In genomic region chr14:93105362-93105761, GRCh38 we compare ENCODE assay signal across 10 cellular contexts. TPM values are rescaled to one million over a fixed set of nuclear protein-coding genes. Genes with fewer than 3 reads are reported as not detected.
A peak's percentile ranks its signal among the peaks of the same experiment; 100 is the strongest.
DNase-seq lines count a peak whose midpoint lies in the region; ATAC-seq, FAIRE-seq and TF ChIP-seq lines count a peak whose summit lies in the region.
"Had no signal": no experiment of that assay in that cellular context is flagged by ENCODE, and none has a peak within 500 bp of the region (broad histone marks: within the 10 kb centered on the region; RNA-seq: fewer than 3 reads in every experiment).

No MANE protein-coding gene starts in this region.

- peak; percentile 21 for DNase-seq in AG04449 (ENCODE audit: low read depth, low spot score)
- DNase-seq in HTR-8/SVneo (ENCODE audit: insufficient read length, low spot score), result peak; percentile 39
- no peak for DNase-seq in activated naive CD8-positive, alpha-beta T cell treated with anti-CD3 and anti-CD28 coated beads, Interleukin-2, amount 10 ng/mL, durations not matched to agents 7 days and 5 days
- peak; percentile 60 for DNase-seq in kidney tubule cell (ENCODE audit: low spot score)
- no peak for DNase-seq in middle frontal gyrus (ENCODE audit: extremely low spot score, low spot score)
- DNase-seq in osteocyte (ENCODE audit: extremely low spot score, unreplicated experiment), result no peak
- DNase-seq: stimulated activated CD4-positive, alpha-beta T cell treated with anti-CD3 and anti-CD28 coated beads, Interleukin-15, amount 100 ng/mL, for 24 hours had no signal

- H3K27ac Mint-ChIP-seq in activated naive CD8-positive, alpha-beta T cell treated with anti-CD3 and anti-CD28 coated beads, Interleukin-2, amount 10 ng/mL, durations not matched to agents 7 days and 5 days, result peak overlapping the region; percentile 97
- no peak overlapping the region for H3K27ac Mint-ChIP-seq in osteocyte (ENCODE audit: unreplicated experiment)
- H3K27ac Mint-ChIP-seq: brain had no signal

- peaks cover 47% of the 10 kb centered on the region for H3K4me1 Mint-ChIP-seq in activated naive CD8-positive, alpha-beta T cell treated with anti-CD3 and anti-CD28 coated beads, Interleukin-2, amount 10 ng/mL, durations not matched to agents 7 days and 5 days
- peaks cover 13% of the 10 kb centered on the region for H3K4me1 Mint-ChIP-seq in osteocyte (ENCODE audit: unreplicated experiment)

- no peaks in the 10 kb centered on the region for H3K9me3 Mint-ChIP-seq in activated naive CD8-positive, alpha-beta T cell treated with anti-CD3 and anti-CD28 coated beads, Interleukin-2, amount 10 ng/mL, durations not matched to agents 7 days and 5 days
- no peaks in the 10 kb centered on the region for H3K9me3 Mint-ChIP-seq in osteocyte (ENCODE audit: unreplicated experiment)
- H3K9me3 Mint-ChIP-seq: brain had no signal

- H3K4me3 Mint-ChIP-seq in activated naive CD8-positive, alpha-beta T cell treated with anti-CD3 and anti-CD28 coated beads, Interleukin-2, amount 10 ng/mL, durations not matched to agents 7 days and 5 days, result no peak overlapping the region
- no peak overlapping the region for H3K4me3 Mint-ChIP-seq in osteocyte (ENCODE audit: unreplicated experiment)
- H3K4me3 Mint-ChIP-seq: brain had no signal

- no peak overlapping the region for H3K4me3 ChIP-seq in AG04449 (ENCODE audit: low read depth, low read length)

- FAIRE-seq in HTR-8/SVneo (lab: Jason Lieb, UNC), result no peak

- no peak for TF ChIP-seq POLR2A in GM18505 (IDR thresholded peaks at IDR 0.05; ENCODE audit: borderline replicate concordance, extremely low read depth, insufficient read depth, insufficient read length)

- ATAC-seq in activated naive CD8-positive, alpha-beta T cell treated with anti-CD3 and anti-CD28 coated beads, Interleukin-2, amount 10 ng/mL, durations not matched to agents 7 days and 5 days (ENCODE audit: low read depth), result no peak
- ATAC-seq in GM18505 (IDR thresholded peaks at IDR 0.05; ENCODE audit: unreplicated experiment) (no peak), GM18511 (IDR thresholded peaks at IDR 0.05; ENCODE audit: unreplicated experiment) (no peak)

- H3K36me3 Mint-ChIP-seq in activated naive CD8-positive, alpha-beta T cell treated with anti-CD3 and anti-CD28 coated beads, Interleukin-2, amount 10 ng/mL, durations not matched to agents 7 days and 5 days, result peaks cover 2% of the 10 kb centered on the region
- H3K36me3 Mint-ChIP-seq in osteocyte (ENCODE audit: unreplicated experiment), result no peaks in the 10 kb centered on the region
- H3K36me3 Mint-ChIP-seq: brain had no signal

- TF ChIP-seq CTCF in AG04449 (IDR thresholded peaks at IDR 0.05; ENCODE audit: insufficient read depth, low read length, missing control alignments) (no peak), osteocyte (IDR thresholded peaks at IDR 0.05) (no peak)

- H3K27me3 Mint-ChIP-seq in activated naive CD8-positive, alpha-beta T cell treated with anti-CD3 and anti-CD28 coated beads, Interleukin-2, amount 10 ng/mL, durations not matched to agents 7 days and 5 days, result no peaks in the 10 kb centered on the region
- H3K27me3 Mint-ChIP-seq in osteocyte (ENCODE audit: unreplicated experiment), result no peaks in the 10 kb centered on the region

- CTCF ChIA-PET in AG04449 (lab: Yijun Ruan, JAX), result interaction anchor here (1.5 to 17.7 kb wide), 4 partner anchors 9 to 153 kb away, joined by 3 to 326 read pairs (median 58); partner anchors contain the start of gene ITPK1

- POLR2A ChIA-PET in AG04449 (lab: Yijun Ruan, JAX), result interaction anchor here (0.6 kb wide), 1 partner anchor 1010 kb away, joined by 3 read pairs; no protein-coding TSS in a partner anchor
- POLR2A ChIA-PET in activated naive CD8-positive, alpha-beta T cell treated with anti-CD3 and anti-CD28 coated beads, Interleukin-2, amount 10 ng/mL, durations not matched to agents 7 days and 5 days (lab: Charles Lee), result interaction anchor here (0.6 to 3.1 kb wide), 3 partner anchors 79 to 857 kb away, joined by 3 to 10 read pairs (median 6); partner anchors contain the start of genes LYSET and MOAP1

RNA-seq across cellular contexts. Expression of gene ITPK1, which starts 10.4 kb away (rescaled TPM):
- 10 to 100 TPM; 89.5 to 94.1 TPM for total RNA-seq in activated naive CD8-positive, alpha-beta T cell treated with anti-CD3 and anti-CD28 coated beads, Interleukin-2, amount 10 ng/mL, durations not matched to agents 7 days and 5 days
- total RNA-seq in osteocyte, result 31.2 and 32.8 TPM in 2 replicates

Comparison
In these comparisons a context has a peak if more than half of its experiments do, and no peak if none do; other contexts are left out.
1. DNase-seq: peak in AG04449 (single experiment), HTR-8/SVneo (single experiment) and kidney tubule cell (single experiment); none in activated naive CD8-positive, alpha-beta T cell treated with anti-CD3 and anti-CD28 coated beads, Interleukin-2, amount 10 ng/mL, durations not matched to agents 7 days and 5 days (single experiment), middle frontal gyrus (single experiment) and osteocyte (single experiment).